In genomic region chrX:120310861-120311631, GRCh38 we compare ENCODE assay signal across 8 cellular contexts. TPM values are rescaled to one million over a fixed set of nuclear protein-coding genes. Genes with fewer than 3 reads are reported as not detected.
DNase-seq lines count a peak whose midpoint lies in the region; ATAC-seq and FAIRE-seq lines count a peak whose summit lies in the region.

TSS of gene TMEM255A (minus strand) at chrX:120311461. CDS start at chrX:120311309, 152 bp downstream.

- H3K4me1 ChIP-seq in small intestine (ENCODE audit: control insufficient read depth in 2 of 2, insufficient read depth in 1 of 2, low read depth in 1 of 2, low read length in 1 of 2): no peaks in the 10 kb centered on the region

- WGBS in small intestine, 3 donors: 2 to 37% (median 24%) methylated on average over 13 to 48 of the region's 48 CpGs

- DNase-seq in DMS53 (lab: John Stamatoyannopoulos, UW) (peak; percentile 65), M059J (ENCODE audit: low read depth) (peak; percentile 42), amygdala (lab: John Stamatoyannopoulos, UW) (peak in 43 of 56 donors; percentile 1 to 56 (median 16)), iPS-NIHi7 (ENCODE audit: extremely low spot score) (peak; percentile 48), HuH-7.5 (ENCODE audit: low spot score) (no peak), small intestine (no peak)
- DNase-seq in stimulated activated naive CD8-positive, alpha-beta T cell treated with anti-CD3 and anti-CD28 coated beads, Interleukin-15, Interleukin-2, amounts not matched to agents 100 U/mL and 50 U/mL, for 24 hours: peak; percentile 6

- H3K4me3 ChIP-seq in small intestine (ENCODE audit: low read depth in 1 of 2, low read length in 2 of 2): no peak within 1 kb of the TSS

- no peak within 1 kb of the TSS for H3K27ac ChIP-seq in small intestine (ENCODE audit: low read depth in 1 of 2, low read length in 1 of 2)

- H3K36me3 ChIP-seq in small intestine (ENCODE audit: control insufficient read depth in 2 of 2, insufficient read depth in 2 of 2, low read length in 2 of 2): no peaks in the 10 kb centered on the region

- H3K9me3 ChIP-seq in small intestine (ENCODE audit: control insufficient read depth, low read depth): no peaks in the 10 kb centered on the region

- peaks cover 0 to 5% of the 10 kb centered on the region in 2 donors for H3K27me3 ChIP-seq in small intestine (ENCODE audit: control insufficient read depth in 2 of 2, insufficient read depth in 2 of 2, low read length in 2 of 2)

- ATAC-seq in stimulated activated naive CD8-positive, alpha-beta T cell treated with anti-CD3 and anti-CD28 coated beads, Interleukin-15, Interleukin-2, amounts not matched to agents 100 U/mL and 50 U/mL, for 24 hours: no peak
- ATAC-seq in HG03139 (IDR thresholded peaks at IDR 0.05; ENCODE audit: unreplicated experiment): no peak

- no peak for FAIRE-seq in small intestine (lab: Jason Lieb, UNC)

RNA-seq across cellular contexts. Expression of gene TMEM255A, which starts in this region (rescaled TPM):
- total RNA-seq in M059J (2014; rRNA removed; shearing (Covaris generic)): 1.9 and 2.6 TPM in 2 replicates
- 1 to 10 TPM in 1 of 3 donors, under 1 TPM in 1, not detected in 1; 0.27 to 1.7 TPM for polyA plus RNA-seq in small intestine

Comparison
In these comparisons a context has a peak if more than half of its experiments do, and no peak if none do; other contexts are left out.
1. DNase-seq: peak in DMS53 (single experiment), M059J (single experiment), amygdala (43 of 56), iPS-NIHi7 (single experiment) and stimulated activated naive CD8-positive, alpha-beta T cell treated with anti-CD3 and anti-CD28 coated beads, Interleukin-15, Interleukin-2, amounts not matched to agents 100 U/mL and 50 U/mL, for 24 hours (single experiment); none in HuH-7.5 (single experiment) and small intestine (single experiment).